Comparison of ENCODE assay signal across 34 cellular contexts in the genomic region with DNA sequence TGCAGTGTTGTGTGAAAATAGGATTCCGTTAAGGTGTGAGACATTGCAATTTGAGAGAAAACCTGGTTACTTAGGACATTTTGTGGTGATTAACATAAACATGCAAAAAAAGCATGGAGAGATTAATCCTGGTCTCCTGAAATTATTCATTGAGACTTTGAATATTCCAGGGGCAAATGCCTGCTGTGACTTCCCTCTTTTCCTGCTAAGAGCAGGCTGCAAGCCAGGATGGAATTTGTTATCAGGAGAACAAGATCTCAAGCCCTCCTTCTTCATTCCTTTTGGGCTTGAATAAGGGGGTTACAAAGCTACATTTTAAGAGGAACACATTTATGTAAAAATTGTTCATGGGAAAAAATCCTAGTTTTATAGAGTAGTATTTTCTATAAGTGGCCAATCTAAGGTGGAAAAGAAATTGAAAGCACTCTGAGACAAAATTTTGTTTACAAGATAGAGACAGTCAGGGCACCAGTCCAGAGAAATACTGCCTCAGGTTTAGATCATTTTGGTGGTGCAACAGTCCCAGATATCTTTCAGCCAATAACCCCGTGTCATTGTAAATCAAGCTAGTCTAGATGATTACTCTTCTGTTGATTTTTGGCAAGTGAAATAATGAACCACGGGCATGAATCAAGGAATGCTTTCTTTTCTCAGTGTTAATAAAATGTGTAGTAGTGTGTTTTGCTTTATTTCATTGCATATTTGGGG.
"Had no signal": no experiment of that assay in that cellular context is flagged by ENCODE, and none has a peak within 500 bp of the region (broad histone marks: within the 10 kb centered on the region; RNA-seq: fewer than 3 reads in every experiment).

No MANE protein-coding gene starts in this region.

- H3K4me1 Mint-ChIP-seq: activated CD4-positive, alpha-beta T cell treated with anti-CD3 and anti-CD28 coated beads, Interleukin-2, amount 10 ng/mL, durations not matched to agents 24 days and 14 days; activated naive CD8-positive, alpha-beta T cell treated with anti-CD3 and anti-CD28 coated beads, Interleukin-2, amount 10 ng/mL, durations not matched to agents 7 days and 5 days; central memory CD8-positive, alpha-beta T cell; immature natural killer cell; natural killer cell; stimulated activated naive B cell treated with anti-CD40 and anti-IgM and Interleukin-4, amounts not matched to agents 10 μg/mL and 1 μg/mL and 100 μg/mL, for 72 hours had no signal

- DNase-seq: activated CD4-positive, alpha-beta memory T cell treated with anti-CD3 and anti-CD28 coated beads for 36 hours; activated CD4-positive, alpha-beta T cell treated with anti-CD3 and anti-CD28 coated beads, Interleukin-2, amount 10 ng/mL, durations not matched to agents 24 days and 14 days; activated CD8-positive, alpha-beta memory T cell treated with anti-CD3 and anti-CD28 coated beads, Interleukin-2, amount 50 U/mL, for 4 hours; activated effector memory CD4-positive, alpha-beta T cell treated with anti-CD3 and anti-CD28 coated beads, Interleukin-2, amount 50 U/mL, for 16 hours; activated naive CD4-positive, alpha-beta T cell treated with anti-CD3 and anti-CD28 coated beads for 36 hours; activated naive CD8-positive, alpha-beta T cell treated with anti-CD3 and anti-CD28 coated beads, Interleukin-2, amount 10 ng/mL, durations not matched to agents 7 days and 5 days; activated T-cell treated with anti-CD3 and anti-CD28 coated beads, Interleukin-2, amount 50 U/mL, for 1 hour; amniotic stem cell; colonic mucosa; dorsolateral prefrontal cortex; effector memory CD4-positive, alpha-beta T cell; gastrocnemius medialis; glutamatergic neuron; immature natural killer cell; kidney; left colon; natural killer cell; occipital lobe; psoas muscle; sigmoid colon; small intestine; stimulated activated naive B cell treated with anti-CD40 and anti-IgM and Interleukin-4, amounts not matched to agents 10 μg/mL and 1 μg/mL and 100 μg/mL, for 72 hours; stomach; T-helper 9 cell; thyroid gland; upper lobe of left lung had no signal

- H3K9me3 Mint-ChIP-seq: activated CD4-positive, alpha-beta memory T cell treated with anti-CD3 and anti-CD28 coated beads for 36 hours; activated CD4-positive, alpha-beta T cell treated with anti-CD3 and anti-CD28 coated beads, Interleukin-2, amount 10 ng/mL, durations not matched to agents 24 days and 14 days; activated naive CD4-positive, alpha-beta T cell treated with anti-CD3 and anti-CD28 coated beads for 36 hours; activated naive CD8-positive, alpha-beta T cell treated with anti-CD3 and anti-CD28 coated beads, Interleukin-2, amount 10 ng/mL, durations not matched to agents 7 days and 5 days; activated T-helper 1 cell treated with anti-CD3 and anti-CD28 coated beads, Interleukin-12 subunit alpha, Interleukin-12 subunit beta, Interleukin-2, Interleukin-4 antibody, amounts not matched to agents 30 ng/mL and 10 ng/mL and 1 ng/mL, durations not matched to agents 14 hours and 24 hours and 36 hours; neural progenitor cell had no signal

- H3K9me3 ChIP-seq: breast epithelium, colonic mucosa, gastrocnemius medialis, psoas muscle, stomach, thyroid gland, upper lobe of left lung had no signal

- H3K36me3 ChIP-seq: breast epithelium, colonic mucosa, gastrocnemius medialis, neural progenitor cell, sigmoid colon, stomach, thyroid gland, upper lobe of left lung had no signal

- H3K9ac ChIP-seq: neural progenitor cell, parathyroid adenoma had no signal

- H3K27ac Mint-ChIP-seq: activated CD4-positive, alpha-beta memory T cell treated with anti-CD3 and anti-CD28 coated beads for 36 hours; activated CD4-positive, alpha-beta T cell treated with anti-CD3 and anti-CD28 coated beads, Interleukin-2, amount 10 ng/mL, durations not matched to agents 24 days and 14 days; activated naive CD4-positive, alpha-beta T cell treated with anti-CD3 and anti-CD28 coated beads for 36 hours; activated naive CD8-positive, alpha-beta T cell treated with anti-CD3 and anti-CD28 coated beads, Interleukin-2, amount 10 ng/mL, durations not matched to agents 7 days and 5 days; activated T-helper 1 cell treated with anti-CD3 and anti-CD28 coated beads, Interleukin-12 subunit alpha, Interleukin-12 subunit beta, Interleukin-2, Interleukin-4 antibody, amounts not matched to agents 30 ng/mL and 10 ng/mL and 1 ng/mL, durations not matched to agents 14 hours and 24 hours and 36 hours; immature natural killer cell; natural killer cell; neural progenitor cell; stimulated activated naive B cell treated with anti-CD40 and anti-IgM and Interleukin-4, amounts not matched to agents 10 μg/mL and 1 μg/mL and 100 μg/mL, for 72 hours; T-helper 1 cell treated with Interleukin-12 subunit alpha and Interleukin-12 subunit beta and Interleukin-4 antibody, amounts not matched to agents 30 μg/mL and 1 μg/mL, for 36 hours had no signal

- ATAC-seq: activated CD4-positive, CD25-positive, alpha-beta regulatory T cell treated with anti-CD3 and anti-CD28 coated beads, Interleukin-2, amount 50 U/mL, for 24 hours; gastrocnemius medialis; left colon; natural killer cell; psoas muscle; stimulated activated naive B cell treated with anti-CD40 and anti-IgM and Interleukin-4, amounts not matched to agents 10 μg/mL and 1 μg/mL and 100 μg/mL, for 72 hours had no signal

- H3K4me3 Mint-ChIP-seq: activated CD4-positive, alpha-beta memory T cell treated with anti-CD3 and anti-CD28 coated beads for 36 hours; activated CD4-positive, alpha-beta T cell treated with anti-CD3 and anti-CD28 coated beads, Interleukin-2, amount 10 ng/mL, durations not matched to agents 24 days and 14 days; activated naive CD4-positive, alpha-beta T cell treated with anti-CD3 and anti-CD28 coated beads for 36 hours; activated naive CD8-positive, alpha-beta T cell treated with anti-CD3 and anti-CD28 coated beads, Interleukin-2, amount 10 ng/mL, durations not matched to agents 7 days and 5 days; activated T-helper 1 cell treated with anti-CD3 and anti-CD28 coated beads, Interleukin-12 subunit alpha, Interleukin-12 subunit beta, Interleukin-2, Interleukin-4 antibody, amounts not matched to agents 30 ng/mL and 10 ng/mL and 1 ng/mL, durations not matched to agents 14 hours and 24 hours and 36 hours; central memory CD8-positive, alpha-beta T cell; immature natural killer cell; natural killer cell; neural progenitor cell; stimulated activated naive B cell treated with anti-CD40 and anti-IgM and Interleukin-4, amounts not matched to agents 10 μg/mL and 1 μg/mL and 100 μg/mL, for 72 hours; T-helper 1 cell treated with Interleukin-12 subunit alpha and Interleukin-12 subunit beta and Interleukin-4 antibody, amounts not matched to agents 30 μg/mL and 1 μg/mL, for 36 hours had no signal

- H2AFZ ChIP-seq: neural progenitor cell, parathyroid adenoma had no signal

- H3K27ac ChIP-seq: breast epithelium, colonic mucosa, dorsolateral prefrontal cortex, gastrocnemius medialis, neural progenitor cell, parathyroid adenoma, psoas muscle, sigmoid colon, stomach, thyroid gland, upper lobe of left lung, VCaP had no signal

- H3K4me1 ChIP-seq: breast epithelium, colonic mucosa, gastrocnemius medialis, parathyroid adenoma, psoas muscle, sigmoid colon, stomach, thyroid gland, upper lobe of left lung had no signal

- H3K36me3 Mint-ChIP-seq: activated CD4-positive, alpha-beta memory T cell treated with anti-CD3 and anti-CD28 coated beads for 36 hours; activated naive CD8-positive, alpha-beta T cell treated with anti-CD3 and anti-CD28 coated beads, Interleukin-2, amount 10 ng/mL, durations not matched to agents 7 days and 5 days; neural progenitor cell; stimulated activated naive B cell treated with anti-CD40 and anti-IgM and Interleukin-4, amounts not matched to agents 10 μg/mL and 1 μg/mL and 100 μg/mL, for 72 hours had no signal

- H3K79me2 ChIP-seq: parathyroid adenoma had no signal

- H3K27me3 ChIP-seq: breast epithelium, colonic mucosa, dorsolateral prefrontal cortex, gastrocnemius medialis, neural progenitor cell, sigmoid colon, stomach, thyroid gland, upper lobe of left lung had no signal

- H3K27me3 Mint-ChIP-seq: activated CD4-positive, alpha-beta memory T cell treated with anti-CD3 and anti-CD28 coated beads for 36 hours; activated CD4-positive, alpha-beta T cell treated with anti-CD3 and anti-CD28 coated beads, Interleukin-2, amount 10 ng/mL, durations not matched to agents 24 days and 14 days; activated naive CD8-positive, alpha-beta T cell treated with anti-CD3 and anti-CD28 coated beads, Interleukin-2, amount 10 ng/mL, durations not matched to agents 7 days and 5 days; central memory CD8-positive, alpha-beta T cell; stimulated activated naive B cell treated with anti-CD40 and anti-IgM and Interleukin-4, amounts not matched to agents 10 μg/mL and 1 μg/mL and 100 μg/mL, for 72 hours had no signal

- H3K4me3 ChIP-seq: breast epithelium, colonic mucosa, dorsolateral prefrontal cortex, gastrocnemius medialis, neural progenitor cell, psoas muscle, sigmoid colon, stomach, thyroid gland, upper lobe of left lung had no signal

- H3K4me2 ChIP-seq: neural progenitor cell had no signal
